ENCODE assay signal across 9 cellular contexts in genomic region chr6:129370268-129370916, GRCh38.
DNase-seq lines count a peak whose midpoint lies in the region; ATAC-seq and TF ChIP-seq lines count a peak whose summit lies in the region.
"Had no signal": no experiment of that assay in that cellular context is flagged by ENCODE, and none has a peak within 500 bp of the region (broad histone marks: within the 10 kb centered on the region; RNA-seq: fewer than 3 reads in every experiment).

No MANE protein-coding gene starts in this region.

- no peak overlapping the region for H3K27ac ChIP-seq in HCT116 (ENCODE audit: low read depth, low read length)
- no peak overlapping the region for H3K27ac ChIP-seq in foreskin keratinocyte

- no peak overlapping the region for H3K4me3 Mint-ChIP-seq in activated T-cell treated with anti-CD3 and anti-CD28 coated beads, Interleukin-2, amount 50 U/mL, for 24 hours
- H3K4me3 Mint-ChIP-seq: activated B cell treated with CpG ODN at 0.5 μM for 24 hours had no signal

- no TSS peak for BruUV-seq in HCT116 (replicated peaks; lab: Mats Ljungman, UMichigan)

- ATAC-seq in HCT116: peak; percentile 78
- ATAC-seq in foreskin keratinocyte: no peak
- ATAC-seq in HG03521 (IDR thresholded peaks at IDR 0.05; ENCODE audit: unreplicated experiment): no peak

- no peaks in the 10 kb centered on the region for H3K36me3 ChIP-seq in HCT116 (ENCODE audit: control insufficient read depth in 1 of 2, insufficient read depth in 2 of 2, low read length in 2 of 2)

- H3K9me2 ChIP-seq in HCT116 (ENCODE audit: insufficient read depth): no peaks in the 10 kb centered on the region

- H3K4me1 Mint-ChIP-seq in activated T-cell treated with anti-CD3 and anti-CD28 coated beads, Interleukin-2, amount 50 U/mL, for 24 hours (ENCODE audit: low read depth): peaks cover 21% of the 10 kb centered on the region
- H3K4me1 Mint-ChIP-seq: activated B cell treated with CpG ODN at 0.5 μM for 24 hours had no signal

- H3K9me3 Mint-ChIP-seq in activated T-cell treated with anti-CD3 and anti-CD28 coated beads, Interleukin-2, amount 50 U/mL, for 24 hours: no peaks in the 10 kb centered on the region
- H3K9me3 Mint-ChIP-seq: activated B cell treated with CpG ODN at 0.5 μM for 24 hours had no signal

- H3K27me3 ChIP-seq in HCT116 (ENCODE audit: insufficient read depth, low read length) (no peaks in the 10 kb centered on the region), foreskin keratinocyte (no peaks in the 10 kb centered on the region)

- TF ChIP-seq RAD21 in HCT116 (IDR thresholded peaks at IDR 0.05; ENCODE audit: low read depth): peak; percentile 82

- no peaks in the 10 kb centered on the region for H3K79me2 ChIP-seq in HCT116 (ENCODE audit: insufficient read depth, low read length)

- H3K27me3 Mint-ChIP-seq in activated T-cell treated with anti-CD3 and anti-CD28 coated beads, Interleukin-2, amount 50 U/mL, for 24 hours: no peaks in the 10 kb centered on the region

- H3K27ac Mint-ChIP-seq in activated T-cell treated with anti-CD3 and anti-CD28 coated beads, Interleukin-2, amount 50 U/mL, for 24 hours: no peak overlapping the region
- H3K27ac Mint-ChIP-seq: activated B cell treated with CpG ODN at 0.5 μM for 24 hours had no signal

- peak overlapping the region in 1 of 2 experiments; percentile 36; a peak in 2 of 4 replicates for H3K4me3 ChIP-seq in HCT116 (replicated peaks in 1 of 2; ENCODE audit: low read depth in 1 of 2, low read length in 2 of 2)

- RAD21 ChIA-PET in HCT116 (lab: Charles Lee; ENCODE audit: low non-redundant PET in 1 of 2, low total read pairs in 2 of 2, uncharacterized antibody in 2 of 2, unreplicated experiment in 2 of 2): interaction anchor here in 1 of 2 experiments (0.7 to 0.8 kb wide), 2 partner anchors 20 to 563 kb away, joined by 3 read pairs; no protein-coding TSS in a partner anchor

- CTCF ChIA-PET in HCT116 (lab: Charles Lee): interaction anchor here (0.6 to 1.6 kb wide), 28 partner anchors 10 to 1634 kb away, joined by 3 to 15 read pairs (median 3); no protein-coding TSS in a partner anchor

- no peaks in the 10 kb centered on the region for H4K20me1 ChIP-seq in HCT116 (ENCODE audit: insufficient read depth)

- peak; percentile 60 to 85 (median 63); a peak in 5 of 6 replicates for TF ChIP-seq CTCF in HCT116 (IDR thresholded peaks at IDR 0.05 in 2 of 3, conservative IDR thresholded peaks at IDR 0.05 in 1 of 3; ENCODE audit: borderline replicate concordance in 1 of 3, insufficient read depth in 1 of 3, low read depth in 2 of 3, low read length in 2 of 3)
- peak; percentile 88 for TF ChIP-seq CTCF in foreskin keratinocyte (conservative IDR thresholded peaks at IDR 0.05)

- H2AFZ ChIP-seq in HCT116 (ENCODE audit: low read depth, low read length, poor library complexity, severe bottlenecking): peak overlapping the region; percentile 100

- DNase-seq in DMS53 treated with DMSO at 0.1 percent for 48 hours (lab: John Stamatoyannopoulos, UW; ENCODE audit: unreplicated experiment) (peak; percentile 12), HCT116 (ENCODE audit: low read depth, low spot score) (peak; percentile 45), NCI-H748 (lab: John Stamatoyannopoulos, UW; ENCODE audit: unreplicated experiment) (peak; percentile 40), foreskin keratinocyte (peak in 1 of 2 donors; percentile 24), pons (ENCODE audit: low spot score) (peak; percentile 61), NCI-H187 treated with DMSO at 0.1 percent for 48 hours (lab: John Stamatoyannopoulos, UW) (no peak)
- peak; percentile 44 for DNase-seq in activated T-cell treated with anti-CD3 and anti-CD28 coated beads, Interleukin-2, amount 50 U/mL, for 24 hours
- DNase-seq: activated B cell treated with CpG ODN at 0.5 μM for 24 hours had no signal

- H3K36me3 Mint-ChIP-seq in activated T-cell treated with anti-CD3 and anti-CD28 coated beads, Interleukin-2, amount 50 U/mL, for 24 hours (ENCODE audit: low read depth): no peaks in the 10 kb centered on the region

- no peak for TF ChIP-seq POLR2A in HCT116 (IDR thresholded peaks at IDR 0.05; ENCODE audit: borderline replicate concordance, extremely low read depth, insufficient read depth, insufficient read length)

- intact Hi-C loops in HCT116 (cut with micrococcal nuclease): loop anchor here (1.0 to 5.0 kb wide), 2 partner anchors 563 to 643 kb away; no protein-coding TSS in a partner anchor

- H3K4me1 ChIP-seq in HCT116 (ENCODE audit: control insufficient read depth in 1 of 2, insufficient read depth in 2 of 2, low read length in 2 of 2) (peaks cover 6 to 10% of the 10 kb centered on the region in 2 experiments; a peak in 2 of 4 replicates), foreskin keratinocyte (no peaks in the 10 kb centered on the region)

- H3K9ac ChIP-seq in HCT116 (ENCODE audit: low read length): no peak overlapping the region

- H3K4me2 ChIP-seq in HCT116 (ENCODE audit: low read length): peak overlapping the region; percentile 67

- POLR2A ChIA-PET in HCT116 (lab: Charles Lee): no interaction called here

- no peaks in the 10 kb centered on the region for H3K9me3 ChIP-seq in HCT116 (ENCODE audit: control insufficient read depth in 1 of 2, insufficient read depth in 1 of 2, low read depth in 1 of 2, low read length in 2 of 2)

TF ChIP-seq in HCT116, 20 proteins besides CTCF, POLR2A, EP300 and RAD21:
- TF ChIP-seq ZFX (IDR thresholded peaks at IDR 0.05): no peak
- TF ChIP-seq CBX3 (IDR thresholded peaks at IDR 0.05; ENCODE audit: low read depth): no peak
- TF ChIP-seq SIN3A (IDR thresholded peaks at IDR 0.05; ENCODE audit: low read depth): no peak
- TF ChIP-seq EGR1 (IDR thresholded peaks at IDR 0.05; ENCODE audit: low read depth): no peak
- TF ChIP-seq CEBPB (IDR thresholded peaks at IDR 0.05; ENCODE audit: low read depth): no peak
- no peak for TF ChIP-seq ELF1 (IDR thresholded peaks at IDR 0.05; ENCODE audit: borderline replicate concordance, low read depth)
- TF ChIP-seq ZBTB33 (IDR thresholded peaks at IDR 0.05; ENCODE audit: extremely low read depth, insufficient replicate concordance, low read length): no peak
- no peak for TF ChIP-seq JUND (IDR thresholded peaks at IDR 0.05)
- TF ChIP-seq TCF7L2 (IDR thresholded peaks at IDR 0.05; ENCODE audit: borderline replicate concordance, extremely low read depth, insufficient read depth, insufficient read length): no peak
- TF ChIP-seq EZH2 (IDR thresholded peaks at IDR 0.05): no peak
- no peak for TF ChIP-seq FOSL1 (IDR thresholded peaks at IDR 0.05; ENCODE audit: low read depth)
